Comparison of ENCODE assay signal across 8 cellular contexts in genomic region chr5:139765409-139766217, GRCh38. TPM values are rescaled to one million over a fixed set of nuclear protein-coding genes. Genes with fewer than 3 reads are reported as not detected.
DNase-seq lines count a peak whose midpoint lies in the region; ATAC-seq and TF ChIP-seq lines count a peak whose summit lies in the region.

No MANE protein-coding gene starts in this region.

- H3K4me1 ChIP-seq in psoas muscle, result no peaks in the 10 kb centered on the region
- peaks cover 0 to 5% of the 10 kb centered on the region in 2 donors for H3K4me1 ChIP-seq in uterus

- peaks cover 0 to 20% (median 0%) of the 10 kb centered on the region in 3 donors for H3K27me3 ChIP-seq in psoas muscle (ENCODE audit: insufficient read depth in 3 of 3, low read length in 2 of 3)
- H3K27me3 ChIP-seq in uterus, result no peaks in the 10 kb centered on the region

- H3K4me3 ChIP-seq in psoas muscle (peak overlapping the region; percentile 76), uterus (peak overlapping the region; percentile 45 to 46)

- peak in 1 of 2 donors; percentile 37 for TF ChIP-seq POLR2A in uterus (IDR thresholded peaks at IDR 0.05)

- TF ChIP-seq CTCF in psoas muscle (IDR thresholded peaks at IDR 0.05), result peak; percentile 94
- TF ChIP-seq CTCF in uterus (IDR thresholded peaks at IDR 0.05), result peak; percentile 93 to 99 (median 98)

- peak; percentile 76 for DNase-seq in EL
- DNase-seq in LHCN-M2 (ENCODE audit: low read depth), result peak; percentile 60
- peak; percentile 62 for DNase-seq in SW480 (ENCODE audit: low spot score)
- peak; percentile 41 for DNase-seq in amniotic stem cell (lab: John Stamatoyannopoulos, UW)
- peak; percentile 89 for DNase-seq in left ventricle myocardium superior
- peak; percentile 80 to 91 for DNase-seq in psoas muscle
- DNase-seq in uterus, result peak; percentile 62 to 80

- intact Hi-C loops in left ventricle myocardium superior (cut with micrococcal nuclease) (no loop called here), psoas muscle (cut with DNase I) (loop anchor here (1.0 to 10.0 kb wide), 3 partner anchors 132 to 351 kb away; no protein-coding TSS in a partner anchor), uterus (cut with DNase I; ENCODE audit: low total_unique reads) (loop anchor here (2.0 to 10.0 kb wide), 2 partner anchors 131 to 341 kb away; no protein-coding TSS in a partner anchor)

- ATAC-seq in GM21825 (IDR thresholded peaks at IDR 0.05; ENCODE audit: unreplicated experiment), result peak; percentile 80
- peak; percentile 90 for ATAC-seq in left ventricle myocardium superior
- peak; percentile 87 to 96 (median 92) for ATAC-seq in psoas muscle

- H3K27ac ChIP-seq in psoas muscle (no peak overlapping the region), uterus (no peak overlapping the region)

- 8 to 21% (median 14%) methylated on average over 23 to 46 of the region's 46 CpGs for WGBS in psoas muscle, 3 donors

- H3K9me3 ChIP-seq in psoas muscle (no peaks in the 10 kb centered on the region), uterus (no peaks in the 10 kb centered on the region)

- no peaks in the 10 kb centered on the region for H3K36me3 ChIP-seq in psoas muscle (ENCODE audit: insufficient read depth in 1 of 2, low read depth in 1 of 2)
- no peaks in the 10 kb centered on the region for H3K36me3 ChIP-seq in uterus

RNA-seq across cellular contexts. Expression of gene PSD2, which starts 30.0 kb away (rescaled TPM):
- total RNA-seq in LHCN-M2 (2014; rRNA removed) (not detected in 2 replicates), left ventricle myocardium superior (not detected), psoas muscle (under 1 TPM in 2 of 4 donors, not detected in 2; 0.04 to 0.37 TPM), uterus (under 1 TPM in 2 of 4 donors, not detected in 2; 0.30 to 0.76 TPM)
- 0.06 TPM for polyA plus RNA-seq in LHCN-M2 (2012)
- polyA plus RNA-seq in psoas muscle, result under 1 TPM; 0.01 to 0.04 (median 0.03) TPM
